14 cellular contexts compared by ENCODE assay signal in the genomic region with DNA sequence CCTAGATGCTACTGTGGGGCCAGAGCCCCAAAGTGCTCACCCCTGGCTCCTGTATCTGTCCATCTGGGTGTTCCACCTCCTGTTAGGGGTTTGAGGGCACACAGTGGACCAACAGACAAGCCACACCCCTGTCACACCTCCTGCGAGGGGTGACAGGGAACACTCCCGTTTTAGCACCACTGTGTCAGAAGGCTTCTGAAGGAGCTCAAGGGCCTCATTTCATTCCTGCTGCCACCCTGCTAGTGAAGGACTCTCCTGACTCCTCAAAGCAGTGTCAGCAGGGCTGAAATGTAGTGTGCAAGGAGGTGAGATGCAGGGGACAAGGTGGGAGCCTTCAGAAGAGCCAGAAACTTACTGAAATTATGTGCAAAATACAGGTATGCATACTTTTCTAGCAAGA.
A peak's percentile ranks its signal among the peaks of the same experiment; 100 is the strongest.
DNase-seq lines count a peak whose midpoint lies in the region; ATAC-seq and TF ChIP-seq lines count a peak whose summit lies in the region.
"Had no signal": no experiment of that assay in that cellular context is flagged by ENCODE, and none has a peak within 500 bp of the region (broad histone marks: within the 10 kb centered on the region; RNA-seq: fewer than 3 reads in every experiment).

No MANE protein-coding gene starts in this region.

- peak; percentile 59 for ATAC-seq in Right ventricle myocardium superior (ENCODE audit: poor library complexity)
- ATAC-seq in heart right ventricle: peak in 6 of 8 donors; percentile 20 to 69 (median 58)
- peak; percentile 54 for ATAC-seq in aorta (ENCODE audit: low FRiP score)
- ATAC-seq: CD8-positive, alpha-beta T cell had no signal

- H3K4me1 ChIP-seq in heart right ventricle (peaks cover 0 to 18% (median 0%) of the 10 kb centered on the region in 9 donors), right atrium auricular region (peaks cover 0 to 11% of the 10 kb centered on the region in 2 donors), aorta (ENCODE audit: control insufficient read depth in 1 of 2, insufficient read depth in 2 of 2, low read length in 2 of 2) (no peaks in the 10 kb centered on the region)
- H3K4me1 ChIP-seq: BLaER1 treated with 17β-estradiol and CSF1 and Interleukin-3, amounts not matched to agents 10 nM and 100 nM had no signal

- DNase-seq in Right ventricle myocardium superior (no peak), heart right ventricle (peak; percentile 13 to 17), right atrium auricular region (ENCODE audit: low spot score) (no peak), aorta (no peak), NCI-H1436 treated with DMSO at 0.1 percent for 48 hours (lab: John Stamatoyannopoulos, UW) (no peak), NCI-H2227 treated with DMSO at 0.1 percent for 48 hours (lab: John Stamatoyannopoulos, UW) (no peak)
- DNase-seq in stimulated activated CD4-positive, alpha-beta T cell treated with anti-CD3 and anti-CD28 coated beads, Interleukin-4, amount 100 ng/mL, for 4 hours: no peak
- DNase-seq: Calu3; CD8-positive, alpha-beta T cell; DMS79 treated with DMSO at 0.1 percent for 48 hours; GF-D8; GOT3; H9 had no signal

- H3K27ac ChIP-seq in heart right ventricle: peak overlapping the region in 1 of 10 donors; percentile 36
- peak overlapping the region; percentile 45 to 60 for H3K27ac ChIP-seq in right atrium auricular region
- no peak overlapping the region for H3K27ac ChIP-seq in aorta (ENCODE audit: low read depth in 1 of 2, low read length in 2 of 2)
- H3K27ac ChIP-seq: BLaER1 treated with 17β-estradiol and CSF1 and Interleukin-3, amounts not matched to agents 10 nM and 100 nM had no signal

- H3K36me3 ChIP-seq in heart right ventricle (no peaks in the 10 kb centered on the region), right atrium auricular region (no peaks in the 10 kb centered on the region), aorta (ENCODE audit: control insufficient read depth in 1 of 2, insufficient read depth in 2 of 2, low read length in 1 of 2) (no peaks in the 10 kb centered on the region)

- 40 to 69% methylated on average over 2 of the region's 2 CpGs for WGBS in heart right ventricle, 2 donors
- 68 to 79% methylated on average over 2 of the region's 2 CpGs for WGBS in aorta, 2 donors

- intact Hi-C loops in Right ventricle myocardium superior (cut with DNase I) (loop anchor here (10.0 kb wide), 1 partner anchor 79 kb away; no protein-coding TSS in a partner anchor), heart right ventricle (cut with DNase I) (loop anchor here in 2 of 10 donors (10.0 kb wide), 1 partner anchor 69 kb away; no protein-coding TSS in a partner anchor), aorta (cut with DNase I) (no loop called here)

- TF ChIP-seq CTCF in heart right ventricle (IDR thresholded peaks at IDR 0.05): no peak
- TF ChIP-seq CTCF in right atrium auricular region (IDR thresholded peaks at IDR 0.05): no peak

- H3K4me3 ChIP-seq in heart right ventricle: no peak overlapping the region
- no peak overlapping the region for H3K4me3 ChIP-seq in right atrium auricular region
- H3K4me3 ChIP-seq in aorta (ENCODE audit: low read length in 2 of 2): no peak overlapping the region
- H3K4me3 ChIP-seq: BLaER1 treated with 17β-estradiol and CSF1 and Interleukin-3, amounts not matched to agents 10 nM and 100 nM had no signal

- H3K9me3 ChIP-seq in heart right ventricle (no peaks in the 10 kb centered on the region), right atrium auricular region (no peaks in the 10 kb centered on the region), aorta (ENCODE audit: control insufficient read depth, low read length) (no peaks in the 10 kb centered on the region)
- H3K9me3 ChIP-seq: BLaER1 treated with 17β-estradiol and CSF1 and Interleukin-3, amounts not matched to agents 10 nM and 100 nM had no signal

- H3K27me3 ChIP-seq in heart right ventricle: no peaks in the 10 kb centered on the region
- H3K27me3 ChIP-seq in right atrium auricular region: no peaks in the 10 kb centered on the region
- no peaks in the 10 kb centered on the region for H3K27me3 ChIP-seq in aorta (ENCODE audit: control insufficient read depth in 1 of 2, insufficient read depth in 2 of 2, low read length in 1 of 2)
- H3K27me3 ChIP-seq: BLaER1 treated with 17β-estradiol and CSF1 and Interleukin-3, amounts not matched to agents 10 nM and 100 nM had no signal

Comparison
In these comparisons a context has a peak if more than half of its experiments do, and no peak if none do; other contexts are left out.
1. DNase-seq: peak in heart right ventricle (2 of 2); none in Right ventricle myocardium superior (single experiment), right atrium auricular region (single experiment), aorta (0 of 2), NCI-H1436 treated with DMSO at 0.1 percent for 48 hours (single experiment), stimulated activated CD4-positive, alpha-beta T cell treated with anti-CD3 and anti-CD28 coated beads, Interleukin-4, amount 100 ng/mL, for 4 hours (0 of 2) and NCI-H2227 treated with DMSO at 0.1 percent for 48 hours (single experiment).
2. H3K27ac ChIP-seq: peak in right atrium auricular region (2 of 2); none in aorta (0 of 2).
3. Peak in every context shown above with its lines, with median percentiles within 50 percentile points of each other: ATAC-seq.